Comparison of ENCODE assay signal across 1 cellular context in genomic region chr1:92443893-92444292, GRCh38.
TF ChIP-seq lines count a peak whose summit lies in the region.

No MANE protein-coding gene starts in this region.

TF ChIP-seq in H1, 55 proteins besides CTCF, POLR2A, EP300 and RAD21:
- TF ChIP-seq POLR2AphosphoS5 (IDR thresholded peaks at IDR 0.05; ENCODE audit: low read depth, low read length) (no peak), E2F6 (IDR thresholded peaks at IDR 0.05) (no peak), KDM5A (IDR thresholded peaks at IDR 0.05; ENCODE audit: low read length) (no peak), SP2 (IDR thresholded peaks at IDR 0.05; ENCODE audit: low read length) (no peak), CHD1 (IDR thresholded peaks at IDR 0.05; ENCODE audit: low read depth, low read length) (no peak), RBBP5 (IDR thresholded peaks at IDR 0.05; ENCODE audit: borderline replicate concordance, low read depth, low read length) (no peak), PHF8 (conservative IDR thresholded peaks at IDR 0.05; ENCODE audit: low read depth, low read length) (no peak)
